Comparison of ENCODE assay signal across 1 cellular context in genomic region chr5:137896560-137896959, GRCh38.
TF ChIP-seq lines count a peak whose summit lies in the region.

No MANE protein-coding gene starts in this region.

TF ChIP-seq in HepG2, 621 proteins besides CTCF, POLR2A, EP300 and RAD21:
- no peak for TF ChIP-seq ESRRA (CRISPR knock-in tag; IDR thresholded peaks at IDR 0.05; ENCODE audit: low read depth)
- TF ChIP-seq ZNF670 (CRISPR knock-in tag; IDR thresholded peaks at IDR 0.05; ENCODE audit: borderline replicate concordance) = no peak
- TF ChIP-seq ZNF253 (CRISPR knock-in tag; IDR thresholded peaks at IDR 0.05; ENCODE audit: borderline replicate concordance) = no peak
- no peak for TF ChIP-seq PAWR (CRISPR knock-in tag; IDR thresholded peaks at IDR 0.05; ENCODE audit: borderline replicate concordance)
- no peak for TF ChIP-seq NRL (CRISPR knock-in tag; IDR thresholded peaks at IDR 0.05; ENCODE audit: borderline replicate concordance)
- TF ChIP-seq HOXD1 (CRISPR knock-in tag; IDR thresholded peaks at IDR 0.05) = no peak
- TF ChIP-seq ZNF557 (CRISPR knock-in tag; IDR thresholded peaks at IDR 0.05) = no peak
- TF ChIP-seq ZNF234 (CRISPR knock-in tag; conservative IDR thresholded peaks at IDR 0.05) = no peak
- TF ChIP-seq ZFP91 (CRISPR knock-in tag; IDR thresholded peaks at IDR 0.05; ENCODE audit: borderline replicate concordance) = no peak
- TF ChIP-seq ZBTB4 (CRISPR knock-in tag; IDR thresholded peaks at IDR 0.05; ENCODE audit: borderline replicate concordance) = no peak
- TF ChIP-seq CHD4 (IDR thresholded peaks at IDR 0.05; ENCODE audit: borderline replicate concordance, low read length) = no peak
- no peak for TF ChIP-seq RNF219 (CRISPR knock-in tag; IDR thresholded peaks at IDR 0.05)
- no peak for TF ChIP-seq ZNF556 (CRISPR knock-in tag; IDR thresholded peaks at IDR 0.05; ENCODE audit: borderline replicate concordance)
- TF ChIP-seq FOXA3 (CRISPR knock-in tag; IDR thresholded peaks at IDR 0.05) = no peak
- TF ChIP-seq ZBED4 (CRISPR knock-in tag; IDR thresholded peaks at IDR 0.05; ENCODE audit: borderline replicate concordance) = no peak
- no peak for TF ChIP-seq MXD1 (CRISPR knock-in tag; IDR thresholded peaks at IDR 0.05)
- TF ChIP-seq ZNF468 (CRISPR knock-in tag; IDR thresholded peaks at IDR 0.05) = no peak
- TF ChIP-seq SIN3B (IDR thresholded peaks at IDR 0.05; ENCODE audit: low read length) = no peak
- TF ChIP-seq MEF2D (CRISPR knock-in tag; IDR thresholded peaks at IDR 0.05) = no peak
